15 cellular contexts compared by ENCODE assay signal in genomic region chr12:26648584-26648983, GRCh38.
DNase-seq lines count a peak whose midpoint lies in the region; ATAC-seq and TF ChIP-seq lines count a peak whose summit lies in the region.
"Had no signal": no experiment of that assay in that cellular context is flagged by ENCODE, and none has a peak within 500 bp of the region (broad histone marks: within the 10 kb centered on the region; RNA-seq: fewer than 3 reads in every experiment).

No MANE protein-coding gene starts in this region.

- H4K20me1 ChIP-seq in SK-N-SH (ENCODE audit: insufficient read depth) (no peaks in the 10 kb centered on the region), fibroblast of lung (ENCODE audit: control insufficient read depth, extremely low read depth, insufficient read depth, low read length) (no peaks in the 10 kb centered on the region)

- no peaks in the 10 kb centered on the region for H3K9me3 ChIP-seq in SK-N-SH
- no peaks in the 10 kb centered on the region for H3K9me3 ChIP-seq in fibroblast of lung (ENCODE audit: control insufficient read depth, insufficient read depth, low read depth, low read length)
- peaks cover 7% of the 10 kb centered on the region for H3K9me3 ChIP-seq in vagina
- H3K9me3 ChIP-seq in Peyer's patch, result no peaks in the 10 kb centered on the region

- ATAC-seq in sciatic nerve (peak; percentile 38), GM18909 (IDR thresholded peaks at IDR 0.05; ENCODE audit: poor library complexity, unreplicated experiment) (no peak), GM21515 (IDR thresholded peaks at IDR 0.05; ENCODE audit: unreplicated experiment) (no peak)
- ATAC-seq: HepG2; natural killer cell treated with Interleukin-12 subunit alpha and Interleukin-12 subunit beta and Interleukin-15 and Interleukin-18, amount 100 ng/mL, for 72 hours; WTC11 had no signal

- H3K4me2 ChIP-seq in SK-N-SH (0 out of 2 replicates have a peak overlapping the region, but pooled peaks have one; percentile 31), fibroblast of lung (ENCODE audit: extremely low read depth, insufficient read depth, low read length) (no peak overlapping the region)

- no peak for TF ChIP-seq RAD21 in SK-N-SH (IDR thresholded peaks at IDR 0.05; ENCODE audit: low read length)

- H3K79me2 ChIP-seq in SK-N-SH (ENCODE audit: insufficient read depth), result no peaks in the 10 kb centered on the region
- no peaks in the 10 kb centered on the region for H3K79me2 ChIP-seq in fibroblast of lung (ENCODE audit: control insufficient read depth, insufficient read depth, low read length)

- POLR2A ChIA-PET in SK-N-SH (lab: Yijun Ruan, JAX), result no interaction called here

- CTCF ChIA-PET in SK-N-SH (lab: Yijun Ruan, JAX), result no interaction called here

- TF ChIP-seq POLR2A in vagina (IDR thresholded peaks at IDR 0.05) (no peak), Peyer's patch (IDR thresholded peaks at IDR 0.05) (no peak)

- H2AFZ ChIP-seq in SK-N-SH (ENCODE audit: low read depth) (no peak overlapping the region), fibroblast of lung (ENCODE audit: low read length) (no peak overlapping the region)

- H3K27me3 ChIP-seq in SK-N-SH (ENCODE audit: insufficient read depth), result no peaks in the 10 kb centered on the region
- no peaks in the 10 kb centered on the region for H3K27me3 ChIP-seq in fibroblast of lung (ENCODE audit: control insufficient read depth, insufficient read depth, low read length)
- no peaks in the 10 kb centered on the region for H3K27me3 ChIP-seq in vagina
- H3K27me3 ChIP-seq in Peyer's patch, result no peaks in the 10 kb centered on the region
- H3K27me3 ChIP-seq: dorsolateral prefrontal cortex had no signal

- WGBS in SK-N-SH (ENCODE audit: low lambda C conversion rate), result 11% methylated on average over 1 of the region's 1 CpG

- intact Hi-C loops in sciatic nerve (cut with DNase I) (no loop called here), vagina (cut with DNase I) (no loop called here)

- no peaks in the 10 kb centered on the region for H3K9me2 ChIP-seq in SK-N-SH

- peak in 1 of 2 experiments; percentile 62; a peak in 2 of 4 replicates for TF ChIP-seq EP300 in SK-N-SH (IDR thresholded peaks at IDR 0.05; ENCODE audit: borderline replicate concordance in 1 of 2, low read depth in 1 of 2, low read length in 1 of 2)

- H3F3A ChIP-seq in SK-N-SH (replicated peaks; ENCODE audit: insufficient read depth), result peaks cover 16% of the 10 kb centered on the region

- peak overlapping the region; percentile 39 to 87; a peak in 3 of 4 replicates for H3K27ac ChIP-seq in SK-N-SH (ENCODE audit: low read depth in 2 of 2, low read length in 1 of 2)
- no peak overlapping the region for H3K27ac ChIP-seq in fibroblast of lung (ENCODE audit: insufficient read depth, low read length)
- no peak overlapping the region for H3K27ac ChIP-seq in vagina
- H3K27ac ChIP-seq in Peyer's patch, result no peak overlapping the region
- H3K27ac ChIP-seq: dorsolateral prefrontal cortex had no signal

- DNase-seq in ELR (ENCODE audit: low read depth) (peak; percentile 92), SK-N-SH (no peak), fibroblast of lung (ENCODE audit: low read depth in 2 of 2) (peak; percentile 78 to 95), sciatic nerve (ENCODE audit: low spot score) (no peak), vagina (ENCODE audit: extremely low spot score in 2 of 2) (no peak), Peyer's patch (no peak)
- DNase-seq: DMS153; dorsolateral prefrontal cortex; NCI-H2107; stimulated activated CD4-positive, alpha-beta T cell treated with anti-CD3 and anti-CD28 coated beads, Interleukin-1b, Interleukin-23, amount 100 ng/mL, for 48 hours had no signal

- H3K4me3 ChIP-seq in SK-N-SH (ENCODE audit: low read depth in 2 of 2, low read length in 1 of 2) (no peak overlapping the region), fibroblast of lung (replicated peaks in 1 of 4; ENCODE audit: control extremely low read depth in 1 of 4, insufficient read depth in 1 of 4, low read depth in 3 of 4, low read length in 4 of 4) (no peak overlapping the region), vagina (no peak overlapping the region), Peyer's patch (no peak overlapping the region)
- H3K4me3 ChIP-seq: dorsolateral prefrontal cortex had no signal

- H3K4me1 ChIP-seq in SK-N-SH (ENCODE audit: control insufficient read depth in 1 of 2, insufficient read depth in 2 of 2, low read depth in 1 of 2, low read length in 1 of 2), result peaks cover 0 to 22% of the 10 kb centered on the region in 2 experiments; a peak in 2 of 4 replicates
- H3K4me1 ChIP-seq in fibroblast of lung (ENCODE audit: control insufficient read depth, extremely low read depth, insufficient read depth, low read length), result peaks cover 11% of the 10 kb centered on the region
- no peaks in the 10 kb centered on the region for H3K4me1 ChIP-seq in vagina
- H3K4me1 ChIP-seq in Peyer's patch, result no peaks in the 10 kb centered on the region

- H3K9ac ChIP-seq in SK-N-SH (peak overlapping the region; percentile 35; the same call in 1 of the 2 replicates), fibroblast of lung (ENCODE audit: insufficient read depth, low read length) (no peak overlapping the region)

- TF ChIP-seq CTCF in SK-N-SH (IDR thresholded peaks at IDR 0.05) (no peak), fibroblast of lung (conservative IDR thresholded peaks at IDR 0.05 in 1 of 2, IDR thresholded peaks at IDR 0.05 in 1 of 2; ENCODE audit: low read depth in 1 of 2, low read length in 2 of 2) (no peak), vagina (IDR thresholded peaks at IDR 0.05) (no peak), Peyer's patch (IDR thresholded peaks at IDR 0.05) (no peak)

- H3K36me3 ChIP-seq in SK-N-SH (replicated peaks in 1 of 2; ENCODE audit: control insufficient read depth in 1 of 2, insufficient read depth in 2 of 2, low read length in 1 of 2), result peaks cover 5 to 18% of the 10 kb centered on the region in 2 experiments
- H3K36me3 ChIP-seq in fibroblast of lung (ENCODE audit: control insufficient read depth, insufficient read depth, low read length), result no peaks in the 10 kb centered on the region
- no peaks in the 10 kb centered on the region for H3K36me3 ChIP-seq in vagina
- H3K36me3 ChIP-seq in Peyer's patch, result peaks cover 0 to 1% (median 0%) of the 10 kb centered on the region in 3 donors

TF ChIP-seq in SK-N-SH, 30 proteins besides CTCF, POLR2A, EP300 and RAD21 (continues in another document):
- TF ChIP-seq FOSL2 (IDR thresholded peaks at IDR 0.05; ENCODE audit: borderline replicate concordance, low read depth), result peak; percentile 63; the same call in 1 of the 2 replicates
- no peak for TF ChIP-seq RCOR1 (IDR thresholded peaks at IDR 0.05; ENCODE audit: low read length)
- no peak for TF ChIP-seq ELF1 (IDR thresholded peaks at IDR 0.05)
- no peak for TF ChIP-seq RFX5 (IDR thresholded peaks at IDR 0.05; ENCODE audit: low read length)
- TF ChIP-seq JUND (IDR thresholded peaks at IDR 0.05), result peak; percentile 46; the same call in 1 of the 2 replicates
- peak; percentile 78 for TF ChIP-seq TEAD4 (IDR thresholded peaks at IDR 0.05; ENCODE audit: borderline replicate concordance, insufficient read depth)
- TF ChIP-seq EZH2phosphoT487 (IDR thresholded peaks at IDR 0.05; ENCODE audit: borderline replicate concordance, low read depth), result no peak
- TF ChIP-seq USF2 (IDR thresholded peaks at IDR 0.05; ENCODE audit: borderline replicate concordance, low read depth, low read length), result no peak
- TF ChIP-seq CHD2 (IDR thresholded peaks at IDR 0.05; ENCODE audit: low read length, partially characterized antibody), result no peak
- peak; percentile 58 for TF ChIP-seq NFIC (IDR thresholded peaks at IDR 0.05; ENCODE audit: borderline replicate concordance)
- 0 out of 2 replicates have a peak, but pooled peaks have one; percentile 27 for TF ChIP-seq ZBTB33 (IDR thresholded peaks at IDR 0.05; ENCODE audit: borderline replicate concordance, low read depth)
- no peak for TF ChIP-seq GABPA (IDR thresholded peaks at IDR 0.05; ENCODE audit: low read depth)
- no peak for TF ChIP-seq IRF3 (IDR thresholded peaks at IDR 0.05; ENCODE audit: low read depth, low read length)
- TF ChIP-seq GATA2 (CRISPR knock-in tag; IDR thresholded peaks at IDR 0.05), result no peak
- TF ChIP-seq SMC3 (IDR thresholded peaks at IDR 0.05; ENCODE audit: low read depth, low read length), result no peak
- TF ChIP-seq MEF2A (IDR thresholded peaks at IDR 0.05; ENCODE audit: borderline replicate concordance, low read depth), result no peak
- 0 out of 2 replicates have a peak, but pooled peaks have one; percentile 21 for TF ChIP-seq POLR2AphosphoS5 (IDR thresholded peaks at IDR 0.05; ENCODE audit: low read depth, low read length)

Comparison
In these comparisons a context has a peak if more than half of its experiments do, and no peak if none do; other contexts are left out.
1. DNase-seq: peak in ELR (single experiment) and fibroblast of lung (2 of 2); none in SK-N-SH (single experiment), sciatic nerve (single experiment), vagina (0 of 2) and Peyer's patch (0 of 3).
2. H3K27ac ChIP-seq: peak in SK-N-SH (2 of 2); none in fibroblast of lung (single experiment), vagina (single experiment) and Peyer's patch (0 of 4).